ENCODE assay signal across 8 cellular contexts in genomic region chr1:145885738-145886287, GRCh38. TPM values are rescaled to one million over a fixed set of nuclear protein-coding genes. Genes with fewer than 3 reads are reported as not detected.
DNase-seq lines count a peak whose midpoint lies in the region; ATAC-seq and TF ChIP-seq lines count a peak whose summit lies in the region.

TSS of gene ANKRD35 (minus strand) at chr1:145885866. CDS start at chr1:145885758, 108 bp downstream.

- no peaks in the 10 kb centered on the region for H3K36me3 Mint-ChIP-seq in activated CD4-positive, alpha-beta memory T cell treated with anti-CD3 and anti-CD28 coated beads for 36 hours

- H3K4me1 Mint-ChIP-seq in activated CD4-positive, alpha-beta memory T cell treated with anti-CD3 and anti-CD28 coated beads for 36 hours (ENCODE audit: low read depth), result peaks cover 19% of the 10 kb centered on the region

- H3K27me3 ChIP-seq in BJ (ENCODE audit: control insufficient read depth, insufficient read depth, low read length) (peaks cover 3% of the 10 kb centered on the region; the same call in 1 of the 2 replicates), dorsolateral prefrontal cortex (no peaks in the 10 kb centered on the region), lower lobe of right lung (ENCODE audit: low read depth) (peaks cover 4% of the 10 kb centered on the region)

- H3K4me3 ChIP-seq in BJ (ENCODE audit: low read depth, low read length) (peak within 1 kb of the TSS; percentile 64), dorsolateral prefrontal cortex (peak within 1 kb of the TSS; percentile 62 to 99 (median 77)), lower lobe of right lung (peak within 1 kb of the TSS; percentile 80)

- H3K27me3 Mint-ChIP-seq in activated CD4-positive, alpha-beta memory T cell treated with anti-CD3 and anti-CD28 coated beads for 36 hours, result peaks cover 18% of the 10 kb centered on the region

- H3K4me3 Mint-ChIP-seq in activated CD4-positive, alpha-beta memory T cell treated with anti-CD3 and anti-CD28 coated beads for 36 hours, result peak within 1 kb of the TSS; percentile 78

- ATAC-seq in GM19397 (IDR thresholded peaks at IDR 0.05; ENCODE audit: unreplicated experiment) (peak; percentile 97), HG03460 (IDR thresholded peaks at IDR 0.05; ENCODE audit: unreplicated experiment) (peak; percentile 100), lower lobe of right lung (peak; percentile 95 to 98)

- intact Hi-C loops in activated CD4-positive, alpha-beta memory T cell treated with anti-CD3 and anti-CD28 coated beads for 36 hours (cut with micrococcal nuclease), result loop anchor here (1.0 kb wide), 1 partner anchor 27 kb away; the partner anchor contains the start of gene PIAS3
- intact Hi-C loops in dorsolateral prefrontal cortex (cut with DNase I), result loop anchor here in 1 of 2 donors (10.0 kb wide), 1 partner anchor 61 kb away; the partner anchor contains the start of genes POLR3C and RNF115
- intact Hi-C loops in lower lobe of right lung (cut with DNase I), result no loop called here

- peaks cover 18% of the 10 kb centered on the region for H3K4me1 ChIP-seq in lower lobe of right lung

- CTCF ChIA-PET in BJ (lab: Yijun Ruan, JAX), result interaction anchor here (1.2 to 3.8 kb wide), 6 partner anchors 24 to 122 kb away, joined by 3 to 19 read pairs (median 4); partner anchors contain the start of genes ITGA10, NUDT17 and RBM8A
- CTCF ChIA-PET in activated CD4-positive, alpha-beta memory T cell treated with anti-CD3 and anti-CD28 coated beads for 36 hours (lab: Charles Lee), result interaction anchor here (2.2 to 2.7 kb wide), 2 partner anchors 40 to 121 kb away, joined by 8 to 15 read pairs; partner anchors contain the start of gene NUDT17

- peak within 1 kb of the TSS in 30 of 59 donors; percentile 5 to 79 (median 50) for H3K27ac ChIP-seq in dorsolateral prefrontal cortex
- H3K27ac ChIP-seq in lower lobe of right lung, result no peak within 1 kb of the TSS

- H3K9me3 ChIP-seq in lower lobe of right lung, result no peaks in the 10 kb centered on the region

- no peaks in the 10 kb centered on the region for H3K9me3 Mint-ChIP-seq in activated CD4-positive, alpha-beta memory T cell treated with anti-CD3 and anti-CD28 coated beads for 36 hours

- H3K27ac Mint-ChIP-seq in activated CD4-positive, alpha-beta memory T cell treated with anti-CD3 and anti-CD28 coated beads for 36 hours, result no peak within 1 kb of the TSS

- TF ChIP-seq CTCF in BJ (IDR thresholded peaks at IDR 0.05; ENCODE audit: insufficient read depth, low read depth, low read length) (no peak), dorsolateral prefrontal cortex (IDR thresholded peaks at IDR 0.05 in 54 of 56, conservative IDR thresholded peaks at IDR 0.05 in 2 of 56; ENCODE audit: low read depth in 1 of 56, partially characterized antibody in 56 of 56) (peak in 6 of 56 donors; percentile 3 to 25 (median 18)), lower lobe of right lung (IDR thresholded peaks at IDR 0.05) (no peak)

- DNase-seq in BJ (ENCODE audit: low read depth) (no peak), NCI-H748 (lab: John Stamatoyannopoulos, UW; ENCODE audit: unreplicated experiment) (peak; percentile 88), dorsolateral prefrontal cortex (peak; percentile 78 to 91 (median 88)), lower lobe of right lung (peak; percentile 94)
- peak; percentile 92 for DNase-seq in activated CD4-positive, alpha-beta memory T cell treated with anti-CD3 and anti-CD28 coated beads for 36 hours
- DNase-seq in stimulated activated CD4-positive, alpha-beta T cell treated with anti-CD3 and anti-CD28 coated beads, Interleukin-4, amount 100 ng/mL, for 24 hours, result peak; percentile 89

- no peaks in the 10 kb centered on the region for H3K36me3 ChIP-seq in BJ (ENCODE audit: control insufficient read depth, insufficient read depth, low read length)
- H3K36me3 ChIP-seq in lower lobe of right lung, result no peaks in the 10 kb centered on the region

- POLR2A ChIA-PET in BJ (lab: Charles Lee), result no interaction called here
- POLR2A ChIA-PET in activated CD4-positive, alpha-beta memory T cell treated with anti-CD3 and anti-CD28 coated beads for 36 hours (lab: Charles Lee), result interaction anchor here (1.3 kb wide), 2 partner anchors 27 to 68 kb away, joined by 3 to 4 read pairs; partner anchors contain the start of gene PIAS3

RNA-seq across cellular contexts. Expression of gene ANKRD35, which starts in this region (rescaled TPM):
- 1.4 and 1.5 TPM in 2 replicates for polyA plus RNA-seq in BJ (2011; rRNA removed)
- 0.26 and 0.28 TPM in 2 replicates for polyA minus RNA-seq in BJ (2011; rRNA and poly(A)+ RNA removed)
- under 1 TPM; 0.24 to 0.36 TPM for total RNA-seq in activated CD4-positive, alpha-beta memory T cell treated with anti-CD3 and anti-CD28 coated beads for 36 hours
- 10 to 100 TPM in 13 of 120 experiments, 1 to 10 TPM in 107; 2.2 to 12.7 (median 7.2) TPM for total RNA-seq in dorsolateral prefrontal cortex
- 1.5 TPM for total RNA-seq in lower lobe of right lung

Comparison
In these comparisons a context has a peak if more than half of its experiments do, and no peak if none do; other contexts are left out.
1. Peak in DNase-seq in activated CD4-positive, alpha-beta memory T cell treated with anti-CD3 and anti-CD28 coated beads for 36 hours; RNA of the gene not detected or under 1 TPM.